Comparison of ENCODE assay signal across 28 cellular contexts in the genomic region with DNA sequence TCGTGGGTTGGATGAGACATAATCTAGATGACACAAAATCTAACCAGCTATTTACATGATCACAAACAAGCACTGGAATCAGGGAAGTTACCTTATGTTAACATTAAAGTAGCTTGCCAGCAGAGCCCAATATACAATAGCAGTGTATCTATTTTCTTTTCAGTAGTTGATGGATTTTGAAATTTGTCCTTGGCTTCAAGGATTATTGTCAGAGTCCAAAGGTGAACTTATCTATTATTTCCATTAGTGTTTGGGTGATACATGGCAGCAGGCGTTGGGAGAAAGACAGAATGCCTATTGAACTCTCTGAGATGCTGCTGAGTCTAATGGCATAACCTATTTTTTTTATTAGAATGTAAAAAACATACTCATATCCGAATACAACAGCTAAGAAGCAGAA.
"Had no signal": no experiment of that assay in that cellular context is flagged by ENCODE, and none has a peak within 500 bp of the region (broad histone marks: within the 10 kb centered on the region; RNA-seq: fewer than 3 reads in every experiment).

No MANE protein-coding gene starts in this region.

- H3K4me1 ChIP-seq: neural progenitor cell, parathyroid adenoma, psoas muscle, right lobe of liver, sigmoid colon, stomach, thyroid gland, tibial nerve, upper lobe of left lung, vagina had no signal

- H3K4me3 Mint-ChIP-seq: nephron; neural progenitor cell; stimulated activated effector memory CD8-positive, alpha-beta T cell treated with anti-CD3 and anti-CD28 coated beads, Interleukin-12 subunit alpha, Interleukin-12 subunit beta, amount 100 ng/mL, for 72 hours; stimulated activated naive B cell treated with anti-CD40 and anti-IgM and Interleukin-4, amounts not matched to agents 10 μg/mL and 1 μg/mL and 100 μg/mL, for 72 hours; stimulated activated naive CD8-positive, alpha-beta T cell treated with anti-CD3 and anti-CD28 coated beads, Interleukin-15, Interleukin-2, amounts not matched to agents 100 ng/mL and 50 ng/mL, for 24 hours had no signal

- ATAC-seq: psoas muscle; right cardiac atrium; stimulated activated effector memory CD8-positive, alpha-beta T cell treated with anti-CD3 and anti-CD28 coated beads, Interleukin-12 subunit alpha, Interleukin-12 subunit beta, amount 100 ng/mL, for 72 hours; stimulated activated naive B cell treated with anti-CD40 and anti-IgM and Interleukin-4, amounts not matched to agents 10 μg/mL and 1 μg/mL and 100 μg/mL, for 72 hours had no signal

- H3K27me3 Mint-ChIP-seq: progenitor cell of endocrine pancreas; stimulated activated naive B cell treated with anti-CD40 and anti-IgM and Interleukin-4, amounts not matched to agents 10 μg/mL and 1 μg/mL and 100 μg/mL, for 72 hours; stimulated activated naive CD8-positive, alpha-beta T cell treated with anti-CD3 and anti-CD28 coated beads, Interleukin-15, Interleukin-2, amounts not matched to agents 100 ng/mL and 50 ng/mL, for 24 hours had no signal

- H3K36me3 ChIP-seq: neural progenitor cell, ovary, right lobe of liver, sigmoid colon, stomach, thoracic aorta, thyroid gland, tibial nerve, upper lobe of left lung, vagina had no signal

- H3K4me2 ChIP-seq: neural progenitor cell had no signal

- DNase-seq: occipital lobe; ovary; posterior cingulate gyrus; psoas muscle; right cardiac atrium; right lobe of liver; sigmoid colon; small intestine; stimulated activated CD4-positive, alpha-beta T cell treated with anti-CD3 and anti-CD28 coated beads, Interleukin-15, amount 100 ng/mL, for 24 hours; stimulated activated CD4-positive, alpha-beta T cell treated with anti-CD3 and anti-CD28 coated beads, Interleukin-2, amount 100 ng/mL, for 24 hours; stimulated activated CD4-positive, alpha-beta T cell treated with anti-CD3 and anti-CD28 coated beads, Interleukin-2, amount 100 ng/mL, for 48 hours; stimulated activated CD4-positive, alpha-beta T cell treated with anti-CD3 and anti-CD28 coated beads, Interleukin-4, amount 100 ng/mL, for 24 hours; stimulated activated naive B cell treated with anti-CD40 and anti-IgM and Interleukin-4, amounts not matched to agents 10 μg/mL and 1 μg/mL and 100 μg/mL, for 72 hours; stimulated activated naive CD4-positive, alpha-beta T cell treated with Interleukin-2 at 50 U/mL for 16 hours; stomach; thyroid gland; trophoblast cell; upper lobe of left lung had no signal

- H3K27ac ChIP-seq: neural progenitor cell, ovary, parathyroid adenoma, psoas muscle, right lobe of liver, sigmoid colon, stomach, thoracic aorta, thyroid gland, tibial nerve, upper lobe of left lung, vagina had no signal

- H3K9me3 ChIP-seq: ovary, right lobe of liver, thoracic aorta, thyroid gland, vagina had no signal

- FAIRE-seq: small intestine, urothelium cell line had no signal

- H3K79me2 ChIP-seq: parathyroid adenoma had no signal

- H3K9ac ChIP-seq: neural progenitor cell, parathyroid adenoma had no signal

- H3K9me3 Mint-ChIP-seq: neural progenitor cell; stimulated activated naive B cell treated with anti-CD40 and anti-IgM and Interleukin-4, amounts not matched to agents 10 μg/mL and 1 μg/mL and 100 μg/mL, for 72 hours; stimulated activated naive CD8-positive, alpha-beta T cell treated with anti-CD3 and anti-CD28 coated beads, Interleukin-15, Interleukin-2, amounts not matched to agents 100 ng/mL and 50 ng/mL, for 24 hours had no signal

- H2AFZ ChIP-seq: neural progenitor cell, parathyroid adenoma had no signal

- H3K4me3 ChIP-seq: neural progenitor cell, ovary, psoas muscle, right lobe of liver, sigmoid colon, stomach, thoracic aorta, thyroid gland, tibial nerve, upper lobe of left lung, vagina had no signal

- H3K4me1 Mint-ChIP-seq: nephron; neural progenitor cell; stimulated activated effector memory CD8-positive, alpha-beta T cell treated with anti-CD3 and anti-CD28 coated beads, Interleukin-12 subunit alpha, Interleukin-12 subunit beta, amount 100 ng/mL, for 72 hours; stimulated activated naive B cell treated with anti-CD40 and anti-IgM and Interleukin-4, amounts not matched to agents 10 μg/mL and 1 μg/mL and 100 μg/mL, for 72 hours had no signal

- H3K27me3 ChIP-seq: neural progenitor cell, ovary, right lobe of liver, sigmoid colon, stomach, thyroid gland, tibial nerve, upper lobe of left lung, vagina had no signal

- H3K36me3 Mint-ChIP-seq: neural progenitor cell; stimulated activated effector memory CD8-positive, alpha-beta T cell treated with anti-CD3 and anti-CD28 coated beads, Interleukin-12 subunit alpha, Interleukin-12 subunit beta, amount 100 ng/mL, for 72 hours; stimulated activated naive B cell treated with anti-CD40 and anti-IgM and Interleukin-4, amounts not matched to agents 10 μg/mL and 1 μg/mL and 100 μg/mL, for 72 hours had no signal

- H3K27ac Mint-ChIP-seq: nephron; neural progenitor cell; progenitor cell of endocrine pancreas; stimulated activated effector memory CD8-positive, alpha-beta T cell treated with anti-CD3 and anti-CD28 coated beads, Interleukin-12 subunit alpha, Interleukin-12 subunit beta, amount 100 ng/mL, for 72 hours; stimulated activated naive B cell treated with anti-CD40 and anti-IgM and Interleukin-4, amounts not matched to agents 10 μg/mL and 1 μg/mL and 100 μg/mL, for 72 hours; stimulated activated naive CD8-positive, alpha-beta T cell treated with anti-CD3 and anti-CD28 coated beads, Interleukin-15, Interleukin-2, amounts not matched to agents 100 ng/mL and 50 ng/mL, for 24 hours had no signal
